Comparison of ENCODE assay signal across 27 cellular contexts in the genomic region with DNA sequence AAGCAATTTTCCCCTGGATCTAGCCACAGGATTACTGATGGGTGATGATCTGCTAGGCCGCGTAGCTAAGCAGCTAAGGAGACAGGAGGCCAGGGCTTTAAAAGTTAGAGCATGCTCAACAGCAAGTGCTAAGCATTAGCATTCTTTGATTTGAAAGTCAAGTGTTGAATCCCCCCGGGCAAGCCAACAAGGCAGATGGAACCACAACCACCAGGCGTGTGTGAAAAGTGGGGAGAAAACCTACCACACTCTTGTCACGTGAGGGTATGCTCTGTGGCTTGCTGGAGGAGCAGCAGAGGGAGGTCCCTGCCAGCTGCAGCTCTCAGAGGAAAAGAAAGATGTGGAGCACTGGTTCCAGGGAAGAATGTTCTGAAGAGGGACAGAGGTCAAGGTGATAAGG. TPM values are rescaled to one million over a fixed set of nuclear protein-coding genes. Genes with fewer than 3 reads are reported as not detected.
DNase-seq lines count a peak whose midpoint lies in the region; ATAC-seq and TF ChIP-seq lines count a peak whose summit lies in the region.
"Had no signal": no experiment of that assay in that cellular context is flagged by ENCODE, and none has a peak within 500 bp of the region (broad histone marks: within the 10 kb centered on the region; RNA-seq: fewer than 3 reads in every experiment).

No MANE protein-coding gene starts in this region.

- no peaks in the 10 kb centered on the region for H3K4me1 ChIP-seq in CD8-positive, alpha-beta memory T cell (ENCODE audit: insufficient read depth, low read length)
- H3K4me1 ChIP-seq in body of pancreas (no peaks in the 10 kb centered on the region), endodermal cell (ENCODE audit: control insufficient read depth, insufficient read depth, low read length) (peaks cover 5% of the 10 kb centered on the region)
- H3K4me1 ChIP-seq: foreskin keratinocyte, thyroid gland had no signal

- CTCF ChIA-PET in CD8-positive, alpha-beta memory T cell (lab: Charles Lee): interaction anchor here (1.5 kb wide), 1 partner anchor 58 kb away, joined by 3 read pairs; no protein-coding TSS in a partner anchor

- POLR2A ChIA-PET in CD8-positive, alpha-beta memory T cell (lab: Charles Lee): no interaction called here

- peaks cover 29% of the 10 kb centered on the region for H3K36me3 ChIP-seq in CD8-positive, alpha-beta memory T cell (ENCODE audit: insufficient read depth, low read length)
- peaks cover 7 to 10% of the 10 kb centered on the region in 2 donors for H3K36me3 ChIP-seq in body of pancreas (replicated peaks in 1 of 2; ENCODE audit: insufficient read depth in 1 of 2, low read depth in 2 of 2)
- peaks cover 58% of the 10 kb centered on the region for H3K36me3 ChIP-seq in endodermal cell (ENCODE audit: control insufficient read depth, insufficient read depth, low read length)

- TF ChIP-seq CTCF in natural killer cell (IDR thresholded peaks at IDR 0.05): no peak
- TF ChIP-seq CTCF in body of pancreas (IDR thresholded peaks at IDR 0.05): no peak
- TF ChIP-seq CTCF in endodermal cell (conservative IDR thresholded peaks at IDR 0.05): no peak

- no peak overlapping the region for H3K4me3 ChIP-seq in CD8-positive, alpha-beta memory T cell (ENCODE audit: low read length)
- H3K4me3 ChIP-seq in body of pancreas (no peak overlapping the region), endodermal cell (ENCODE audit: low read length) (no peak overlapping the region)
- H3K4me3 ChIP-seq: dorsolateral prefrontal cortex, thyroid gland had no signal

- H3K36me3 Mint-ChIP-seq in CD8-positive, alpha-beta memory T cell: peaks cover 3 to 57% (median 22%) of the 10 kb centered on the region in 3 donors
- H3K36me3 Mint-ChIP-seq in activated T-helper 1 cell treated with anti-CD3 and anti-CD28 coated beads, Interleukin-12 subunit alpha, Interleukin-12 subunit beta, Interleukin-2, Interleukin-4 antibody, amounts not matched to agents 30 ng/mL and 10 ng/mL and 1 ng/mL, durations not matched to agents 14 hours and 24 hours and 36 hours (ENCODE audit: low read depth): peaks cover 50% of the 10 kb centered on the region
- H3K36me3 Mint-ChIP-seq in natural killer cell (no peaks in the 10 kb centered on the region), endodermal cell (ENCODE audit: low read depth) (peaks cover 36% of the 10 kb centered on the region)

- H3K27me3 Mint-ChIP-seq in CD8-positive, alpha-beta memory T cell: no peaks in the 10 kb centered on the region
- H3K27me3 Mint-ChIP-seq in activated T-helper 1 cell treated with anti-CD3 and anti-CD28 coated beads, Interleukin-12 subunit alpha, Interleukin-12 subunit beta, Interleukin-2, Interleukin-4 antibody, amounts not matched to agents 30 ng/mL and 10 ng/mL and 1 ng/mL, durations not matched to agents 14 hours and 24 hours and 36 hours (ENCODE audit: insufficient read depth): no peaks in the 10 kb centered on the region
- no peaks in the 10 kb centered on the region for H3K27me3 Mint-ChIP-seq in natural killer cell (ENCODE audit: low read depth in 2 of 2)
- no peaks in the 10 kb centered on the region for H3K27me3 Mint-ChIP-seq in endodermal cell (ENCODE audit: insufficient read depth)
- H3K27me3 Mint-ChIP-seq: activated CD4-positive, alpha-beta T cell treated with anti-CD3 and anti-CD28 coated beads, Interleukin-2, amount 10 ng/mL, durations not matched to agents 24 days and 14 days; T-cell had no signal

- no peak overlapping the region for H3K9ac ChIP-seq in endodermal cell (ENCODE audit: extremely low read depth, low read length, poor library complexity, severe bottlenecking)

- no peak for TF ChIP-seq POLR2A in body of pancreas (IDR thresholded peaks at IDR 0.05)

- 86 to 87% methylated on average over 5 of the region's 5 CpGs for WGBS in body of pancreas, 2 donors
- 87 to 100% methylated on average over 3 to 5 of the region's 5 CpGs for WGBS in endodermal cell (ENCODE audit: insufficient coverage in 1 of 2, insufficient read length in 1 of 2), 2 experiments

- no peak overlapping the region for H3K4me3 Mint-ChIP-seq in CD8-positive, alpha-beta memory T cell
- no peak overlapping the region for H3K4me3 Mint-ChIP-seq in activated T-helper 1 cell treated with anti-CD3 and anti-CD28 coated beads, Interleukin-12 subunit alpha, Interleukin-12 subunit beta, Interleukin-2, Interleukin-4 antibody, amounts not matched to agents 30 ng/mL and 10 ng/mL and 1 ng/mL, durations not matched to agents 14 hours and 24 hours and 36 hours
- no peak overlapping the region for H3K4me3 Mint-ChIP-seq in natural killer cell
- H3K4me3 Mint-ChIP-seq in endodermal cell: no peak overlapping the region
- H3K4me3 Mint-ChIP-seq: activated CD4-positive, alpha-beta T cell treated with anti-CD3 and anti-CD28 coated beads, Interleukin-2, amount 10 ng/mL, durations not matched to agents 24 days and 14 days; T-cell had no signal

- no peaks in the 10 kb centered on the region for H3K9me3 Mint-ChIP-seq in CD8-positive, alpha-beta memory T cell
- H3K9me3 Mint-ChIP-seq in activated T-helper 1 cell treated with anti-CD3 and anti-CD28 coated beads, Interleukin-12 subunit alpha, Interleukin-12 subunit beta, Interleukin-2, Interleukin-4 antibody, amounts not matched to agents 30 ng/mL and 10 ng/mL and 1 ng/mL, durations not matched to agents 14 hours and 24 hours and 36 hours: no peaks in the 10 kb centered on the region
- no peaks in the 10 kb centered on the region for H3K9me3 Mint-ChIP-seq in natural killer cell
- H3K9me3 Mint-ChIP-seq in endodermal cell: no peaks in the 10 kb centered on the region
- H3K9me3 Mint-ChIP-seq: activated CD4-positive, alpha-beta T cell treated with anti-CD3 and anti-CD28 coated beads, Interleukin-2, amount 10 ng/mL, durations not matched to agents 24 days and 14 days; T-cell had no signal

- no peak overlapping the region for H3K27ac ChIP-seq in CD8-positive, alpha-beta memory T cell (ENCODE audit: low read depth, low read length)
- H3K27ac ChIP-seq in body of pancreas (no peak overlapping the region), endodermal cell (ENCODE audit: low read depth, low read length) (no peak overlapping the region)
- H3K27ac ChIP-seq: foreskin keratinocyte, thyroid gland had no signal

- no peaks in the 10 kb centered on the region for H3K27me3 ChIP-seq in CD8-positive, alpha-beta memory T cell (ENCODE audit: insufficient read depth, low read length, poor library complexity, severe bottlenecking)
- no peaks in the 10 kb centered on the region for H3K27me3 ChIP-seq in body of pancreas
- H3K27me3 ChIP-seq in endodermal cell (ENCODE audit: control insufficient read depth, insufficient read depth, low read length, poor library complexity, severe bottlenecking): no peaks in the 10 kb centered on the region
- H3K27me3 ChIP-seq: dorsolateral prefrontal cortex, foreskin keratinocyte, thyroid gland had no signal

- no peaks in the 10 kb centered on the region for H3K9me3 ChIP-seq in CD8-positive, alpha-beta memory T cell (ENCODE audit: low read length)
- H3K9me3 ChIP-seq in body of pancreas (no peaks in the 10 kb centered on the region), endodermal cell (ENCODE audit: control insufficient read depth, low read length) (no peaks in the 10 kb centered on the region)
- H3K9me3 ChIP-seq: thyroid gland had no signal

- peak overlapping the region in 7 of 8 donors; percentile 1 to 90 (median 60) for H3K27ac Mint-ChIP-seq in CD8-positive, alpha-beta memory T cell
- peak overlapping the region; percentile 43 for H3K27ac Mint-ChIP-seq in activated T-helper 1 cell treated with anti-CD3 and anti-CD28 coated beads, Interleukin-12 subunit alpha, Interleukin-12 subunit beta, Interleukin-2, Interleukin-4 antibody, amounts not matched to agents 30 ng/mL and 10 ng/mL and 1 ng/mL, durations not matched to agents 14 hours and 24 hours and 36 hours
- H3K27ac Mint-ChIP-seq in natural killer cell: peak overlapping the region; percentile 36 to 60
- no peak overlapping the region for H3K27ac Mint-ChIP-seq in endodermal cell
- H3K27ac Mint-ChIP-seq: activated CD4-positive, alpha-beta T cell treated with anti-CD3 and anti-CD28 coated beads, Interleukin-2, amount 10 ng/mL, durations not matched to agents 24 days and 14 days had no signal

- H3K4me1 Mint-ChIP-seq in CD8-positive, alpha-beta memory T cell: peaks cover 4 to 16% (median 12%) of the 10 kb centered on the region in 3 donors
- H3K4me1 Mint-ChIP-seq in activated T-helper 1 cell treated with anti-CD3 and anti-CD28 coated beads, Interleukin-12 subunit alpha, Interleukin-12 subunit beta, Interleukin-2, Interleukin-4 antibody, amounts not matched to agents 30 ng/mL and 10 ng/mL and 1 ng/mL, durations not matched to agents 14 hours and 24 hours and 36 hours (ENCODE audit: low read depth): peaks cover 18% of the 10 kb centered on the region
- H3K4me1 Mint-ChIP-seq in natural killer cell: peaks cover 28 to 32% of the 10 kb centered on the region in 2 donors
- H3K4me1 Mint-ChIP-seq in endodermal cell: peaks cover 16% of the 10 kb centered on the region

- intact Hi-C loops in activated T-helper 1 cell treated with anti-CD3 and anti-CD28 coated beads, Interleukin-12 subunit alpha, Interleukin-12 subunit beta, Interleukin-2, Interleukin-4 antibody, amounts not matched to agents 30 ng/mL and 10 ng/mL and 1 ng/mL, durations not matched to agents 14 hours and 24 hours and 36 hours (cut with micrococcal nuclease): no loop called here
- intact Hi-C loops in natural killer cell (cut with micrococcal nuclease): no loop called here
- intact Hi-C loops in body of pancreas (cut with DNase I): no loop called here

- DNase-seq in CD8-positive, alpha-beta memory T cell: no peak
- DNase-seq in activated T-helper 1 cell treated with anti-CD3 and anti-CD28 coated beads, Interleukin-12 subunit alpha, Interleukin-12 subunit beta, Interleukin-2, Interleukin-4 antibody, amounts not matched to agents 30 ng/mL and 10 ng/mL and 1 ng/mL, durations not matched to agents 14 hours and 24 hours and 36 hours (ENCODE audit: low spot score): no peak
- peak; percentile 25 for DNase-seq in natural killer cell
- DNase-seq in body of pancreas: no peak
- no peak for DNase-seq in endodermal cell
- DNase-seq in SKM-1 treated with dmso at 0.1 percent for 144 hours (lab: John Stamatoyannopoulos, UW; ENCODE audit: unreplicated experiment): no peak
- no peak for DNase-seq in GOT3 (lab: John Stamatoyannopoulos, UW)
- DNase-seq: activated CD4-positive, alpha-beta T cell treated with anti-CD3 and anti-CD28 coated beads, Interleukin-2, amount 10 ng/mL, durations not matched to agents 24 days and 14 days; activated CD8-positive, alpha-beta memory T cell treated with anti-CD3 and anti-CD28 coated beads, Interleukin-2, amount 50 U/mL, for 48 hours; amygdala; dorsolateral prefrontal cortex; foreskin keratinocyte; hypothalamus; IMR-90; mammary epithelial cell; MM.1S; NCI-H1694; NCI-H748 treated with DMSO at 0.1 percent for 48 hours; SHP77 treated with DMSO at 0.1 percent for 48 hours; stimulated activated CD4-positive, alpha-beta T cell treated with anti-CD3 and anti-CD28 coated beads, Interleukin-15, amount 100 ng/mL, for 24 hours; thyroid gland had no signal

- ATAC-seq in HG02678 (IDR thresholded peaks at IDR 0.05; ENCODE audit: unreplicated experiment) (peak; percentile 51), natural killer cell (peak; percentile 70 to 86 (median 78)), body of pancreas (no peak)
- ATAC-seq: foreskin keratinocyte had no signal

RNA-seq across cellular contexts. Expression of gene SLC51A, which starts 20.9 kb away (rescaled TPM):
- total RNA-seq in CD8-positive, alpha-beta memory T cell: not detected
- polyA plus RNA-seq in CD8-positive, alpha-beta memory T cell: 1.1 TPM
- total RNA-seq in activated T-helper 1 cell treated with anti-CD3 and anti-CD28 coated beads, Interleukin-12 subunit alpha, Interleukin-12 subunit beta, Interleukin-2, Interleukin-4 antibody, amounts not matched to agents 30 ng/mL and 10 ng/mL and 1 ng/mL, durations not matched to agents 14 hours and 24 hours and 36 hours: not detected in 2 replicates
- total RNA-seq in natural killer cell: not detected
- under 1 TPM in 1 of 2 donors, not detected in 1; 0.26 TPM for total RNA-seq in body of pancreas
- 1 to 10 TPM; 1.9 to 2.0 TPM for total RNA-seq in endodermal cell
- polyA plus RNA-seq in endodermal cell (2013, experiment 1 of 2): 1.4 TPM
- polyA plus RNA-seq in endodermal cell (2013, experiment 2 of 2): not detected
- total RNA-seq: activated CD4-positive, alpha-beta T cell treated with anti-CD3 and anti-CD28 coated beads, Interleukin-2, amount 10 ng/mL, durations not matched to agents 24 days and 14 days; Daoy; foreskin keratinocyte; IMR-90; mammary epithelial cell; osteoblast; T-cell had no signal
- polyA plus RNA-seq: foreskin keratinocyte, IMR-90, keratinocyte, mammary epithelial cell had no signal

RNA-seq across cellular contexts. Expression of gene ZDHHC19, which starts 26.0 kb away (rescaled TPM):
- not detected for total RNA-seq in CD8-positive, alpha-beta memory T cell
- not detected for polyA plus RNA-seq in CD8-positive, alpha-beta memory T cell
- total RNA-seq in activated T-helper 1 cell treated with anti-CD3 and anti-CD28 coated beads, Interleukin-12 subunit alpha, Interleukin-12 subunit beta, Interleukin-2, Interleukin-4 antibody, amounts not matched to agents 30 ng/mL and 10 ng/mL and 1 ng/mL, durations not matched to agents 14 hours and 24 hours and 36 hours: 0.36 TPM in 1 of 2 replicates, not detected in the other
- total RNA-seq in natural killer cell (not detected), body of pancreas (not detected), endodermal cell (under 1 TPM in 1 of 2 donors, not detected in 1; 0.86 TPM)
- polyA plus RNA-seq in endodermal cell (2013, experiment 1 of 2): 1.1 TPM
- 0.58 TPM for polyA plus RNA-seq in endodermal cell (2013, experiment 2 of 2)
- total RNA-seq: activated CD4-positive, alpha-beta T cell treated with anti-CD3 and anti-CD28 coated beads, Interleukin-2, amount 10 ng/mL, durations not matched to agents 24 days and 14 days; Daoy; epithelial cell of proximal tubule; foreskin keratinocyte; IMR-90; mammary epithelial cell; osteoblast; thyroid gland had no signal
- polyA plus RNA-seq: foreskin keratinocyte, keratinocyte, mammary epithelial cell had no signal

RNA-seq across cellular contexts. Expression of gene PCYT1A, which starts 50.3 kb away (rescaled TPM):
- total RNA-seq in CD8-positive, alpha-beta memory T cell: 10 to 100 TPM; 60.1 to 61.0 TPM
- polyA plus RNA-seq in CD8-positive, alpha-beta memory T cell: 20.0 TPM
- 54.7 and 57.0 TPM in 2 replicates for total RNA-seq in activated T-helper 1 cell treated with anti-CD3 and anti-CD28 coated beads, Interleukin-12 subunit alpha, Interleukin-12 subunit beta, Interleukin-2, Interleukin-4 antibody, amounts not matched to agents 30 ng/mL and 10 ng/mL and 1 ng/mL, durations not matched to agents 14 hours and 24 hours and 36 hours
- 100 to 1,000 TPM; 105 to 123 (median 110) TPM for total RNA-seq in natural killer cell
- 10 to 100 TPM; 30.9 to 47.8 TPM for total RNA-seq in body of pancreas
- total RNA-seq in endodermal cell: 10 to 100 TPM; 30.2 to 32.5 TPM
- polyA plus RNA-seq in endodermal cell (2013, experiment 1 of 2): 23.9 TPM
- polyA plus RNA-seq in endodermal cell (2013, experiment 2 of 2): 23.6 TPM
